25 cellular contexts compared by ENCODE assay signal in genomic region chr19:23887642-23888041, GRCh38. TPM values are rescaled to one million over a fixed set of nuclear protein-coding genes. Genes with fewer than 3 reads are reported as not detected.
A peak's percentile ranks its signal among the peaks of the same experiment; 100 is the strongest.
DNase-seq lines count a peak whose midpoint lies in the region; TF ChIP-seq lines count a peak whose summit lies in the region.
"Had no signal": no experiment of that assay in that cellular context is flagged by ENCODE, and none has a peak within 500 bp of the region (broad histone marks: within the 10 kb centered on the region; RNA-seq: fewer than 3 reads in every experiment).

No MANE protein-coding gene starts in this region.

- intact Hi-C loops in transverse colon (cut with DNase I; ENCODE audit: low total_unique reads) = no loop called here
- intact Hi-C loops in activated CD4-positive, alpha-beta memory T cell treated with anti-CD3 and anti-CD28 coated beads for 36 hours (cut with micrococcal nuclease) = no loop called here

- CTCF ChIA-PET in activated CD4-positive, alpha-beta memory T cell treated with anti-CD3 and anti-CD28 coated beads for 36 hours (lab: Charles Lee) = interaction anchor here (0.6 kb wide), 1 partner anchor 58 kb away, joined by 4 read pairs; no protein-coding TSS in a partner anchor

- no peak for TF ChIP-seq POLR2A in transverse colon (IDR thresholded peaks at IDR 0.05)

- H3K9me3 Mint-ChIP-seq in activated CD4-positive, alpha-beta memory T cell treated with anti-CD3 and anti-CD28 coated beads for 36 hours = peaks cover 12% of the 10 kb centered on the region

- no peak for TF ChIP-seq EP300 in transverse colon (IDR thresholded peaks at IDR 0.05; ENCODE audit: low read depth)

- no peak overlapping the region for H3K4me3 Mint-ChIP-seq in activated CD4-positive, alpha-beta memory T cell treated with anti-CD3 and anti-CD28 coated beads for 36 hours
- H3K4me3 Mint-ChIP-seq: CD8-positive, alpha-beta T cell; effector memory CD8-positive, alpha-beta T cell had no signal

- WGBS in transverse colon (ENCODE audit: low coverage in 1 of 2), 2 donors = 59% methylated on average over 5 of the region's 5 CpGs; no CpG with 5 or more reads in 1 of the 2 donors

- peaks cover 10 to 13% of the 10 kb centered on the region in 2 donors for H3K9me3 ChIP-seq in transverse colon
- H3K9me3 ChIP-seq: prostate gland had no signal

- H3K36me3 Mint-ChIP-seq in activated CD4-positive, alpha-beta memory T cell treated with anti-CD3 and anti-CD28 coated beads for 36 hours = no peaks in the 10 kb centered on the region
- H3K36me3 Mint-ChIP-seq: CD8-positive, alpha-beta T cell had no signal

- no peak overlapping the region for H3K27ac Mint-ChIP-seq in activated CD4-positive, alpha-beta memory T cell treated with anti-CD3 and anti-CD28 coated beads for 36 hours
- H3K27ac Mint-ChIP-seq: CD8-positive, alpha-beta T cell; effector memory CD8-positive, alpha-beta T cell had no signal

- H3K27me3 ChIP-seq in transverse colon = no peaks in the 10 kb centered on the region
- H3K27me3 ChIP-seq: upper lobe of left lung had no signal

- no peak for TF ChIP-seq CTCF in fibroblast of villous mesenchyme (IDR thresholded peaks at IDR 0.05; ENCODE audit: insufficient read depth, low read depth, low read length)
- no peak for TF ChIP-seq CTCF in transverse colon (IDR thresholded peaks at IDR 0.05)

- in situ Hi-C loops in transverse colon (cut with MboI; ENCODE audit: low pct_ligation_motif_present in 1 of 4, low pct_unique_long_range_greater_than_20kb in 1 of 4, low sequenced_read_pairs in 3 of 4) = no loop called here

- no peaks in the 10 kb centered on the region for H3K4me1 Mint-ChIP-seq in activated CD4-positive, alpha-beta memory T cell treated with anti-CD3 and anti-CD28 coated beads for 36 hours (ENCODE audit: low read depth)

- H3K4me1 ChIP-seq in transverse colon = peaks cover 0 to 10% (median 4%) of the 10 kb centered on the region in 4 donors
- H3K4me1 ChIP-seq: prostate gland, upper lobe of left lung had no signal

- H3K27ac ChIP-seq in transverse colon = peak overlapping the region in 1 of 4 donors; percentile 65
- H3K27ac ChIP-seq: prostate gland, skin epidermis, upper lobe of left lung had no signal

- no peaks in the 10 kb centered on the region for H3K27me3 Mint-ChIP-seq in activated CD4-positive, alpha-beta memory T cell treated with anti-CD3 and anti-CD28 coated beads for 36 hours
- H3K27me3 Mint-ChIP-seq: effector memory CD8-positive, alpha-beta T cell had no signal

- no peak overlapping the region for H3K4me3 ChIP-seq in fibroblast of villous mesenchyme (ENCODE audit: low read depth, low read length)
- no peak overlapping the region for H3K4me3 ChIP-seq in transverse colon
- H3K4me3 ChIP-seq: K562, prostate gland, skin epidermis, upper lobe of left lung had no signal

- H3K36me3 ChIP-seq in transverse colon = no peaks in the 10 kb centered on the region
- H3K36me3 ChIP-seq: prostate gland, upper lobe of left lung had no signal

- POLR2A ChIA-PET in activated CD4-positive, alpha-beta memory T cell treated with anti-CD3 and anti-CD28 coated beads for 36 hours (lab: Charles Lee) = no interaction called here

- DNase-seq in NCI-H510A treated with DMSO at 0.1 percent for 48 hours (lab: John Stamatoyannopoulos, UW) (peak; percentile 6), NCI-H510A (lab: John Stamatoyannopoulos, UW) (no peak), NCI-H69 (lab: John Stamatoyannopoulos, UW) (peak; percentile 65), fibroblast of villous mesenchyme (ENCODE audit: low read depth) (peak; percentile 7), transverse colon (peak; percentile 70), NK-92 (lab: John Stamatoyannopoulos, UW; ENCODE audit: unreplicated experiment) (no peak), SW480 (ENCODE audit: low spot score) (no peak)
- no peak for DNase-seq in activated CD4-positive, alpha-beta memory T cell treated with anti-CD3 and anti-CD28 coated beads for 36 hours
- DNase-seq: activated CD4-positive, alpha-beta T cell treated with anti-CD3 and anti-CD28 coated beads, Interleukin-2, amount 50 U/mL, for 48 hours; activated effector memory CD4-positive, alpha-beta T cell treated with anti-CD3 and anti-CD28 coated beads, Interleukin-2, amount 50 U/mL, for 16 hours; CD8-positive, alpha-beta T cell; DMS153; effector memory CD8-positive, alpha-beta T cell; GDM1; NCI-H187; NCI-H226; NK-92 treated with Interleukin-12 subunit alpha and Interleukin-12 subunit beta, amount 100 ng/mL, for 24 hours; SIG-M5; stimulated activated CD4-positive, alpha-beta T cell treated with anti-CD3 and anti-CD28 coated beads, Interleukin-1b, Interleukin-23, amount 100 ng/mL, for 48 hours; SW 1271; upper lobe of left lung had no signal

RNA-seq across cellular contexts. Expression of gene ZNF726, which starts 27.0 kb away (rescaled TPM):
- total RNA-seq in fibroblast of villous mesenchyme = 4.3 and 4.5 TPM in 2 replicates
- total RNA-seq in transverse colon = 1 to 10 TPM in 3 of 4 donors, not detected in 1; 1.6 to 5.3 (median 1.9) TPM
- total RNA-seq in activated CD4-positive, alpha-beta memory T cell treated with anti-CD3 and anti-CD28 coated beads for 36 hours = 10 to 100 TPM; 15.9 to 17.3 TPM
- total RNA-seq: H1 had no signal

Comparison
In these comparisons a context has a peak if more than half of its experiments do, and no peak if none do; other contexts are left out.
1. DNase-seq: peak in NCI-H510A treated with DMSO at 0.1 percent for 48 hours (single experiment), NCI-H69 (single experiment), fibroblast of villous mesenchyme (single experiment) and transverse colon (single experiment); none in NCI-H510A (single experiment), activated CD4-positive, alpha-beta memory T cell treated with anti-CD3 and anti-CD28 coated beads for 36 hours (single experiment), NK-92 (single experiment) and SW480 (single experiment).